ENCODE assay signal across 28 cellular contexts in genomic region chr13:25059943-25060342, GRCh38. TPM values are rescaled to one million over a fixed set of nuclear protein-coding genes. Genes with fewer than 3 reads are reported as not detected.
"Had no signal": no experiment of that assay in that cellular context is flagged by ENCODE, and none has a peak within 500 bp of the region (broad histone marks: within the 10 kb centered on the region; RNA-seq: fewer than 3 reads in every experiment).

No MANE protein-coding gene starts in this region.

- H3K27ac Mint-ChIP-seq: activated CD4-positive, alpha-beta memory T cell treated with anti-CD3 and anti-CD28 coated beads for 36 hours; activated CD4-positive, alpha-beta T cell treated with anti-CD3 and anti-CD28 coated beads for 36 hours; activated CD4-positive, alpha-beta T cell treated with anti-CD3 and anti-CD28 coated beads, Interleukin-2, amount 10 ng/mL, durations not matched to agents 24 days and 14 days; activated CD8-positive, alpha-beta memory T cell treated with anti-CD3 and anti-CD28 coated beads, Interleukin-2, amount 10 ng/mL, durations not matched to agents 7 days and 5 days; activated CD8-positive, alpha-beta T cell treated with anti-CD3 and anti-CD28 coated beads, Interleukin-2, amount 10 ng/mL, durations not matched to agents 7 days and 5 days; activated naive CD8-positive, alpha-beta T cell; activated T-cell treated with anti-CD3 and anti-CD28 coated beads, Interleukin-2, amount 50 U/mL, for 24 hours; activated T-cell treated with anti-CD3 and anti-CD28 coated beads, Interleukin-2, amount 50 U/mL, for 72 hours had no signal

- H3K36me3 Mint-ChIP-seq: activated CD4-positive, alpha-beta memory T cell treated with anti-CD3 and anti-CD28 coated beads for 36 hours; activated CD8-positive, alpha-beta memory T cell treated with anti-CD3 and anti-CD28 coated beads, Interleukin-2, amount 10 ng/mL, durations not matched to agents 7 days and 5 days; activated naive CD8-positive, alpha-beta T cell had no signal

- H3K9me3 Mint-ChIP-seq: activated CD4-positive, alpha-beta memory T cell treated with anti-CD3 and anti-CD28 coated beads for 36 hours; activated CD4-positive, alpha-beta T cell treated with anti-CD3 and anti-CD28 coated beads, Interleukin-2, amount 10 ng/mL, durations not matched to agents 24 days and 14 days; activated T-cell treated with anti-CD3 and anti-CD28 coated beads, Interleukin-2, amount 50 U/mL, for 24 hours; central memory CD8-positive, alpha-beta T cell had no signal

- DNase-seq: activated CD4-positive, alpha-beta memory T cell treated with anti-CD3 and anti-CD28 coated beads for 36 hours; activated CD4-positive, alpha-beta T cell treated with anti-CD3 and anti-CD28 coated beads for 36 hours; activated CD4-positive, alpha-beta T cell treated with anti-CD3 and anti-CD28 coated beads, Interleukin-2, amount 10 ng/mL, durations not matched to agents 24 days and 14 days; activated CD4-positive, CD25-positive, alpha-beta regulatory T cell; activated CD4-positive, CD25-positive, alpha-beta regulatory T cell treated with anti-CD3 and anti-CD28 coated beads, Interleukin-2, amount 50 U/mL, for 72 hours; activated CD8-positive, alpha-beta memory T cell treated with anti-CD3 and anti-CD28 coated beads, Interleukin-2, amount 10 ng/mL, durations not matched to agents 7 days and 5 days; activated CD8-positive, alpha-beta memory T cell treated with anti-CD3 and anti-CD28 coated beads, Interleukin-2, amount 50 U/mL, for 4 hours; activated CD8-positive, alpha-beta T cell treated with anti-CD3 and anti-CD28 coated beads, Interleukin-2, amount 10 ng/mL, durations not matched to agents 7 days and 5 days; activated gamma-delta T cell; activated naive CD4-positive, alpha-beta T cell; activated naive CD4-positive, alpha-beta T cell treated with anti-CD3 and anti-CD28 coated beads, Interleukin-2, amount 50 U/mL, for 16 hours; activated T-cell treated with anti-CD3 and anti-CD28 coated beads, Interleukin-2, amount 50 U/mL, for 24 hours; activated T-cell treated with anti-CD3 and anti-CD28 coated beads, Interleukin-2, amount 50 U/mL, for 72 hours; amniotic stem cell; anterior cingulate cortex; brain microvascular endothelial cell; cortex of kidney; dermis blood vessel endothelial cell; effector CD8-positive, alpha-beta T cell; esophagus squamous epithelium; foreskin melanocyte; heart right ventricle; T-helper 2 cell; WERI-Rb-1 had no signal

- H3K4me1 Mint-ChIP-seq: activated CD4-positive, alpha-beta T cell treated with anti-CD3 and anti-CD28 coated beads for 36 hours; activated CD4-positive, alpha-beta T cell treated with anti-CD3 and anti-CD28 coated beads, Interleukin-2, amount 10 ng/mL, durations not matched to agents 24 days and 14 days; activated CD8-positive, alpha-beta memory T cell treated with anti-CD3 and anti-CD28 coated beads, Interleukin-2, amount 10 ng/mL, durations not matched to agents 7 days and 5 days; central memory CD8-positive, alpha-beta T cell had no signal

- ATAC-seq: activated CD4-positive, alpha-beta T cell treated with anti-CD3 and anti-CD28 coated beads for 36 hours; activated CD8-positive, alpha-beta memory T cell treated with anti-CD3 and anti-CD28 coated beads, Interleukin-2, amount 10 ng/mL, durations not matched to agents 7 days and 5 days; activated CD8-positive, alpha-beta T cell treated with anti-CD3 and anti-CD28 coated beads, Interleukin-2, amount 10 ng/mL, durations not matched to agents 7 days and 5 days; activated T-cell treated with anti-CD3 and anti-CD28 coated beads, Interleukin-2, amount 50 U/mL, for 72 hours; gastroesophageal sphincter; heart right ventricle had no signal

- H3K4me3 Mint-ChIP-seq: activated CD4-positive, alpha-beta memory T cell treated with anti-CD3 and anti-CD28 coated beads for 36 hours; activated CD4-positive, alpha-beta T cell treated with anti-CD3 and anti-CD28 coated beads for 36 hours; activated CD4-positive, alpha-beta T cell treated with anti-CD3 and anti-CD28 coated beads, Interleukin-2, amount 10 ng/mL, durations not matched to agents 24 days and 14 days; activated CD8-positive, alpha-beta memory T cell treated with anti-CD3 and anti-CD28 coated beads, Interleukin-2, amount 10 ng/mL, durations not matched to agents 7 days and 5 days; activated CD8-positive, alpha-beta T cell treated with anti-CD3 and anti-CD28 coated beads, Interleukin-2, amount 10 ng/mL, durations not matched to agents 7 days and 5 days; activated naive CD8-positive, alpha-beta T cell; activated T-cell treated with anti-CD3 and anti-CD28 coated beads, Interleukin-2, amount 50 U/mL, for 24 hours; activated T-cell treated with anti-CD3 and anti-CD28 coated beads, Interleukin-2, amount 50 U/mL, for 72 hours; central memory CD8-positive, alpha-beta T cell had no signal

RNA-seq across cellular contexts. Expression of gene PABPC3, which starts 36.0 kb away (rescaled TPM):
- total RNA-seq: cardiac septum had no signal
